1 cellular context compared by ENCODE assay signal in genomic region chr12:48969847-48970701, GRCh38.
TF ChIP-seq lines count a peak whose summit lies in the region.

No MANE protein-coding gene starts in this region.

TF ChIP-seq in HepG2, 621 proteins besides CTCF, POLR2A, EP300 and RAD21 (continued from another document and continues in another):
- TF ChIP-seq ZBTB4 (CRISPR knock-in tag; IDR thresholded peaks at IDR 0.05; ENCODE audit: borderline replicate concordance) (no peak), PPARG (CRISPR knock-in tag; conservative IDR thresholded peaks at IDR 0.05) (no peak), ZNF383 (CRISPR knock-in tag; IDR thresholded peaks at IDR 0.05; ENCODE audit: borderline replicate concordance) (no peak), TFDP1 (CRISPR knock-in tag; IDR thresholded peaks at IDR 0.05; ENCODE audit: borderline replicate concordance) (peak; percentile 43; the same call in 1 of the 2 replicates), SATB2 (CRISPR knock-in tag; IDR thresholded peaks at IDR 0.05) (no peak), HNF1A (IDR thresholded peaks at IDR 0.05; ENCODE audit: low read depth) (no peak), HNF1A (CRISPR knock-in tag; IDR thresholded peaks at IDR 0.05; ENCODE audit: borderline replicate concordance) (no peak), ELF4 (CRISPR knock-in tag; IDR thresholded peaks at IDR 0.05; ENCODE audit: borderline replicate concordance) (no peak), ASH2L (IDR thresholded peaks at IDR 0.05; ENCODE audit: insufficient read length, low read depth, low read length) (no peak), NBN (conservative IDR thresholded peaks at IDR 0.05) (no peak), ZNF263 (CRISPR knock-in tag; IDR thresholded peaks at IDR 0.05) (peak; percentile 31; the same call in 1 of the 2 replicates), ZNF546 (CRISPR knock-in tag; conservative IDR thresholded peaks at IDR 0.05) (0 out of 2 replicates have a peak, but pooled peaks have one; percentile 36), ZMYM3 (CRISPR knock-in tag; IDR thresholded peaks at IDR 0.05) (no peak), HMGXB3 (CRISPR knock-in tag; IDR thresholded peaks at IDR 0.05; ENCODE audit: borderline replicate concordance) (no peak), ZSCAN21 (CRISPR knock-in tag; IDR thresholded peaks at IDR 0.05; ENCODE audit: borderline replicate concordance) (peak; percentile 40; the same call in 1 of the 2 replicates), RARA (CRISPR knock-in tag; IDR thresholded peaks at IDR 0.05) (no peak), RBAK (CRISPR knock-in tag; IDR thresholded peaks at IDR 0.05) (no peak), ZIK1 (CRISPR knock-in tag; IDR thresholded peaks at IDR 0.05; ENCODE audit: borderline replicate concordance, low read depth) (no peak), ZNF766 (CRISPR knock-in tag; IDR thresholded peaks at IDR 0.05; ENCODE audit: borderline replicate concordance) (no peak), FOXK1 (CRISPR knock-in tag; IDR thresholded peaks at IDR 0.05; ENCODE audit: borderline replicate concordance, low read depth) (no peak), ZBTB8A (CRISPR knock-in tag; IDR thresholded peaks at IDR 0.05; ENCODE audit: borderline replicate concordance, low read depth) (no peak), TCF12 (IDR thresholded peaks at IDR 0.05) (no peak), TCF12 (CRISPR knock-in tag; IDR thresholded peaks at IDR 0.05) (no peak), ZNF883 (CRISPR knock-in tag; IDR thresholded peaks at IDR 0.05; ENCODE audit: not compliant biosample characterization) (no peak), FOXK2 (IDR thresholded peaks at IDR 0.05) (no peak), ZNF788 (CRISPR knock-in tag; IDR thresholded peaks at IDR 0.05; ENCODE audit: borderline replicate concordance) (peak; percentile 49; the same call in 1 of the 2 replicates), PRMT3 (CRISPR knock-in tag; IDR thresholded peaks at IDR 0.05; ENCODE audit: borderline replicate concordance, low read depth) (no peak), TEF (CRISPR knock-in tag; IDR thresholded peaks at IDR 0.05) (no peak), ATF7 (IDR thresholded peaks at IDR 0.05) (no peak), ATF7 (CRISPR knock-in tag; IDR thresholded peaks at IDR 0.05) (no peak), KLF13 (CRISPR knock-in tag; IDR thresholded peaks at IDR 0.05) (no peak), ZNF558 (CRISPR knock-in tag; IDR thresholded peaks at IDR 0.05; ENCODE audit: borderline replicate concordance) (no peak), RBM22 (optimal IDR thresholded peaks at IDR 0.05; ENCODE audit: low read length) (no peak), ZNF670 (CRISPR knock-in tag; IDR thresholded peaks at IDR 0.05; ENCODE audit: borderline replicate concordance) (peak; percentile 79; the same call in 1 of the 2 replicates), ZNF879 (CRISPR knock-in tag; IDR thresholded peaks at IDR 0.05) (no peak), YEATS4 (CRISPR knock-in tag; IDR thresholded peaks at IDR 0.05; ENCODE audit: borderline replicate concordance) (no peak), ZBTB3 (CRISPR knock-in tag; IDR thresholded peaks at IDR 0.05; ENCODE audit: borderline replicate concordance, low read depth) (no peak), GLI4 (CRISPR knock-in tag; IDR thresholded peaks at IDR 0.05; ENCODE audit: borderline replicate concordance) (no peak), SP5 (CRISPR knock-in tag; IDR thresholded peaks at IDR 0.05; ENCODE audit: borderline replicate concordance, low read depth) (no peak), ZBTB20 (CRISPR knock-in tag; IDR thresholded peaks at IDR 0.05; ENCODE audit: borderline replicate concordance, low read depth) (no peak), MTF2 (CRISPR knock-in tag; IDR thresholded peaks at IDR 0.05; ENCODE audit: borderline replicate concordance) (peak; percentile 97; the same call in 1 of the 2 replicates)
- TF ChIP-seq, protein P1, sequence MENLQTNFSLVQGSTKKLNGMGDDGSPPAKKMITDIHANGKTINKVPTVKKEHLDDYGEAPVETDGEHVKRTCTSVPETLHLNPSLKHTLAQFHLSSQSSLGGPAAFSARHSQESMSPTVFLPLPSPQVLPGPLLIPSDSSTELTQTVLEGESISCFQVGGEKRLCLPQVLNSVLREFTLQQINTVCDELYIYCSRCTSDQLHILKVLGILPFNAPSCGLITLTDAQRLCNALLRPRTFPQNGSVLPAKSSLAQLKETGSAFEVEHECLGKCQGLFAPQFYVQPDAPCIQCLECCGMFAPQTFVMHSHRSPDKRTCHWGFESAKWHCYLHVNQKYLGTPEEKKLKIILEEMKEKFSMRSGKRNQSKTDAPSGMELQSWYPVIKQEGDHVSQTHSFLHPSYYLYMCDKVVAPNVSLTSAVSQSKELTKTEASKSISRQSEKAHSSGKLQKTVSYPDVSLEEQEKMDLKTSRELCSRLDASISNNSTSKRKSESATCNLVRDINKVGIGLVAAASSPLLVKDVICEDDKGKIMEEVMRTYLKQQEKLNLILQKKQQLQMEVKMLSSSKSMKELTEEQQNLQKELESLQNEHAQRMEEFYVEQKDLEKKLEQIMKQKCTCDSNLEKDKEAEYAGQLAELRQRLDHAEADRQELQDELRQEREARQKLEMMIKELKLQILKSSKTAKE (CRISPR knock-in tag; IDR thresholded peaks at IDR 0.05; ENCODE audit: borderline replicate concordance) = no peak
- TF ChIP-seq, protein P2, sequence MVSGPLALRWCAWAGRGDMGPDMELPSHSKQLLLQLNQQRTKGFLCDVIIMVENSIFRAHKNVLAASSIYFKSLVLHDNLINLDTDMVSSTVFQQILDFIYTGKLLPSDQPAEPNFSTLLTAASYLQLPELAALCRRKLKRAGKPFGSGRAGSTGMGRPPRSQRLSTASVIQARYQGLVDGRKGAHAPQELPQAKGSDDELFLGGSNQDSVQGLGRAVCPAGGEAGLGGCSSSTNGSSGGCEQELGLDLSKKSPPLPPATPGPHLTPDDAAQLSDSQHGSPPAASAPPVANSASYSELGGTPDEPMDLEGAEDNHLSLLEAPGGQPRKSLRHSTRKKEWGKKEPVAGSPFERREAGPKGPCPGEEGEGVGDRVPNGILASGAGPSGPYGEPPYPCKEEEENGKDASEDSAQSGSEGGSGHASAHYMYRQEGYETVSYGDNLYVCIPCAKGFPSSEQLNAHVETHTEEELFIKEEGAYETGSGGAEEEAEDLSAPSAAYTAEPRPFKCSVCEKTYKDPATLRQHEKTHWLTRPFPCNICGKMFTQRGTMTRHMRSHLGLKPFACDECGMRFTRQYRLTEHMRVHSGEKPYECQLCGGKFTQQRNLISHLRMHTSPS (CRISPR knock-in tag; IDR thresholded peaks at IDR 0.05; ENCODE audit: low read depth) = no peak
- TF ChIP-seq, protein P3, sequence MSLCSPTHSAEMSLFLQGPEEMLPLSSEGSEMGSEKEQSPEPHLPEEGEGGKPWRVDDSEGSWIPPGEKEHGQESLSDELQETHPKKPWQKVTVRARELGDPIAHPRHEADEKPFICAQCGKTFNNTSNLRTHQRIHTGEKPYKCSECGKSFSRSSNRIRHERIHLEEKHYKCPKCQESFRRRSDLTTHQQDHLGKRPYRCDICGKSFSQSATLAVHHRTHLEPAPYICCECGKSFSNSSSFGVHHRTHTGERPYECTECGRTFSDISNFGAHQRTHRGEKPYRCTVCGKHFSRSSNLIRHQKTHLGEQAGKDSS (CRISPR knock-in tag; IDR thresholded peaks at IDR 0.05; ENCODE audit: borderline replicate concordance, low read depth) = 0 out of 2 replicates have a peak, but pooled peaks have one; percentile 36
- TF ChIP-seq, protein P4, sequence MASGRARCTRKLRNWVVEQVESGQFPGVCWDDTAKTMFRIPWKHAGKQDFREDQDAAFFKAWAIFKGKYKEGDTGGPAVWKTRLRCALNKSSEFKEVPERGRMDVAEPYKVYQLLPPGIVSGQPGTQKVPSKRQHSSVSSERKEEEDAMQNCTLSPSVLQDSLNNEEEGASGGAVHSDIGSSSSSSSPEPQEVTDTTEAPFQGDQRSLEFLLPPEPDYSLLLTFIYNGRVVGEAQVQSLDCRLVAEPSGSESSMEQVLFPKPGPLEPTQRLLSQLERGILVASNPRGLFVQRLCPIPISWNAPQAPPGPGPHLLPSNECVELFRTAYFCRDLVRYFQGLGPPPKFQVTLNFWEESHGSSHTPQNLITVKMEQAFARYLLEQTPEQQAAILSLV (CRISPR knock-in tag; IDR thresholded peaks at IDR 0.05; ENCODE audit: borderline replicate concordance) = peak; percentile 30; the same call in 1 of the 2 replicates
